19 cellular contexts compared by ENCODE assay signal in the genomic region with DNA sequence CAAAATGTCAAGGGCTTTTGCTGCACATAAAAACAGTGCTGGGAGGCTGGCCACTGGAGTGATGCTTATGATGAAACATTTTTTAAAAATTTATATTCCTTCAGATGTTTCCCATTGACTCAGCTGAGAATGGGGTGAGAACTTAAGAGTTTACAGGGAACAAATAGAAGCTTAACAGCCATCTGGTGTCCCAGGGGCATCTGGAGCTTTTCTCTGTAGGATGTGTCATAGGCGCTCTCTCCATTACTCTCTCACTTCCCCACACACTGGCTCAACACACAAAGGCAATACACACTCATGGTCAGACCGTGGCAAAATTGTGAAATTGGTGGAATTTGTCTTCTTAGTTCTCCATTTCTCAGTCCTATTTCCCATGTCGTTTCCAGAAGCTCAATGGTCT.
"Had no signal": no experiment of that assay in that cellular context is flagged by ENCODE, and none has a peak within 500 bp of the region (broad histone marks: within the 10 kb centered on the region; RNA-seq: fewer than 3 reads in every experiment).

No MANE protein-coding gene starts in this region.

- H3K27me3 ChIP-seq: brain microvascular endothelial cell, colonic mucosa, upper lobe of right lung had no signal

- H3K36me3 ChIP-seq: brain microvascular endothelial cell, colonic mucosa, lower lobe of right lung, upper lobe of right lung had no signal

- H3K4me3 ChIP-seq: colonic mucosa, lower lobe of right lung, upper lobe of right lung had no signal

- H3K9me3 ChIP-seq: colonic mucosa, lower lobe of right lung, upper lobe of right lung had no signal

- DNase-seq: activated CD4-positive, alpha-beta T cell treated with anti-CD3 and anti-CD28 coated beads for 1 hour; activated CD8-positive, alpha-beta memory T cell treated with anti-CD3 and anti-CD28 coated beads for 24 hours; activated CD8-positive, alpha-beta memory T cell treated with anti-CD3 and anti-CD28 coated beads, Interleukin-2, amount 50 U/mL, for 48 hours; activated effector memory CD4-positive, alpha-beta T cell treated with Interleukin-2 at 50 U/mL for 16 hours; activated naive CD4-positive, alpha-beta T cell treated with anti-CD3 and anti-CD28 coated beads, Interleukin-2, amount 50 U/mL, for 16 hours; activated T-cell treated with anti-CD3 and anti-CD28 coated beads, Interleukin-2, amount 50 U/mL, for 48 hours; aorta; brain microvascular endothelial cell; central memory CD4-positive, alpha-beta T cell; colonic mucosa; endodermal cell; hippocampal formation; lower lobe of right lung; nephron progenitor cell; nucleus accumbens; stimulated activated naive B cell treated with anti-CD40 and anti-IgM and Interleukin-4, amounts not matched to agents 10 μg/mL and 1 μg/mL and 100 μg/mL, for 72 hours; upper lobe of right lung had no signal

- H3K4me1 ChIP-seq: colonic mucosa, lower lobe of right lung, upper lobe of right lung had no signal

- H3K27ac ChIP-seq: brain microvascular endothelial cell, colonic mucosa, epithelial cell of prostate, lower lobe of right lung, upper lobe of right lung, VCaP had no signal
